34 cellular contexts compared by ENCODE assay signal in the genomic region with DNA sequence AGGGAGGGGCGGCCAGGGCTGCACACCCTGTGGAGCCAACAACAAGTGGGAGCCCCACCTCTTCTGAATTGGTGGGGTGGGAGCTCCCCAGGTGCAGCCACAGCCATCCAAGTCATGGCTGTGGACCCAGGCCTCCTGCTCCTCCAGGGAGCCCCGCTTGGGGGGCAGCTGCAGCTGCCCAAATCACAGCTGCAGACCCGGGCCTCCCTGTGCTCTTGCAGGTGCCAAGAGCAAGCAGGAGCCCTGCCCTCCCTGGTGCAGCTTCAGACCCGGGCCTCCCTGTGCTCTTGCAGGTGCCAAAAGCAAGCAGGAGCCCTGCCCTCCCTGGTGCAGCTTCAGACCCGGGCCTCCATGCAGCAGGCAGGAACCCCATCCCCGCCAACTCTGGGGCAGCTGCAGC.
"Had no signal": no experiment of that assay in that cellular context is flagged by ENCODE, and none has a peak within 500 bp of the region (broad histone marks: within the 10 kb centered on the region; RNA-seq: fewer than 3 reads in every experiment).

No MANE protein-coding gene starts in this region.

- H3K27ac Mint-ChIP-seq: activated B cell treated with CpG ODN at 0.5 μM for 24 hours; activated CD4-positive, alpha-beta memory T cell treated with anti-CD3 and anti-CD28 coated beads for 36 hours; activated CD4-positive, alpha-beta T cell treated with anti-CD3 and anti-CD28 coated beads, Interleukin-2, amount 10 ng/mL, durations not matched to agents 24 days and 14 days; activated CD8-positive, alpha-beta T cell treated with anti-CD3 and anti-CD28 coated beads for 36 hours; activated naive CD4-positive, alpha-beta T cell treated with anti-CD3 and anti-CD28 coated beads for 36 hours; activated naive CD4-positive, alpha-beta T cell treated with anti-CD3 and anti-CD28 coated beads, Interleukin-2, amount 50 U/mL, for 72 hours; activated naive CD8-positive, alpha-beta T cell treated with anti-CD3 and anti-CD28 coated beads for 36 hours; activated T-cell treated with anti-CD3 and anti-CD28 coated beads, Interleukin-2, amount 50 U/mL, for 72 hours; activated T-helper 1 cell treated with anti-CD3 and anti-CD28 coated beads, Interleukin-12 subunit alpha, Interleukin-12 subunit beta, Interleukin-2, Interleukin-4 antibody, amounts not matched to agents 30 ng/mL and 10 ng/mL and 1 ng/mL, durations not matched to agents 14 hours and 24 hours and 36 hours; activated T-helper 17 cell treated with anti-CD3 and anti-CD28 coated beads, Interleukin-2, amount 50 U/mL, for 72 hours; T-helper 1 cell treated with Interleukin-12 subunit alpha and Interleukin-12 subunit beta and Interleukin-4 antibody, amounts not matched to agents 30 μg/mL and 1 μg/mL, for 36 hours; T-helper 2 cell treated with Interferon-gamma antibody and Interleukin-4, amounts not matched to agents 5 μg/mL and 100 μg/mL, for 36 hours had no signal

- H3K27ac ChIP-seq: adrenal gland, body of pancreas, brain microvascular endothelial cell, breast epithelium, WERI-Rb-1 had no signal

- H3K9me3 Mint-ChIP-seq: activated B cell treated with CpG ODN at 0.5 μM for 24 hours; activated CD4-positive, alpha-beta memory T cell treated with anti-CD3 and anti-CD28 coated beads for 36 hours; activated CD4-positive, alpha-beta T cell treated with anti-CD3 and anti-CD28 coated beads, Interleukin-2, amount 10 ng/mL, durations not matched to agents 24 days and 14 days; activated CD8-positive, alpha-beta T cell treated with anti-CD3 and anti-CD28 coated beads for 36 hours; activated naive CD4-positive, alpha-beta T cell treated with anti-CD3 and anti-CD28 coated beads for 36 hours; activated naive CD8-positive, alpha-beta T cell treated with anti-CD3 and anti-CD28 coated beads for 36 hours; activated T-cell treated with anti-CD3 and anti-CD28 coated beads, Interleukin-2, amount 50 U/mL, for 4 hours; activated T-cell treated with anti-CD3 and anti-CD28 coated beads, Interleukin-2, amount 50 U/mL, for 72 hours; activated T-helper 17 cell treated with anti-CD3 and anti-CD28 coated beads, Interleukin-2, amount 50 U/mL, for 72 hours; T-helper 1 cell treated with Interleukin-12 subunit alpha and Interleukin-12 subunit beta and Interleukin-4 antibody, amounts not matched to agents 30 μg/mL and 1 μg/mL, for 36 hours had no signal

- H3K36me3 ChIP-seq: adrenal gland, brain microvascular endothelial cell, breast epithelium, WERI-Rb-1 had no signal

- DNase-seq: activated B cell treated with CpG ODN at 0.5 μM for 24 hours; activated CD4-positive, alpha-beta memory T cell treated with anti-CD3 and anti-CD28 coated beads for 36 hours; activated CD4-positive, alpha-beta T cell treated with anti-CD3 and anti-CD28 coated beads for 4 hours; activated CD4-positive, alpha-beta T cell treated with anti-CD3 and anti-CD28 coated beads, Interleukin-2, amount 10 ng/mL, durations not matched to agents 24 days and 14 days; activated CD4-positive, alpha-beta T cell treated with anti-CD3 and anti-CD28 coated beads, Interleukin-2, amount 50 U/mL, for 1 hour; activated CD4-positive, alpha-beta T cell treated with anti-CD3 and anti-CD28 coated beads, Interleukin-2, amount 50 U/mL, for 4 hours; activated CD4-positive, CD25-positive, alpha-beta regulatory T cell treated with anti-CD3 and anti-CD28 coated beads, Interleukin-2, amount 50 U/mL, for 72 hours; activated CD8-positive, alpha-beta memory T cell treated with anti-CD3 and anti-CD28 coated beads, Interleukin-2, amount 50 U/mL, for 4 hours; activated CD8-positive, alpha-beta T cell treated with anti-CD3 and anti-CD28 coated beads for 36 hours; activated effector memory CD4-positive, alpha-beta T cell treated with anti-CD3 and anti-CD28 coated beads, Interleukin-2, amount 50 U/mL, for 16 hours; activated naive CD4-positive, alpha-beta T cell; activated naive CD4-positive, alpha-beta T cell treated with anti-CD3 and anti-CD28 coated beads for 36 hours; activated naive CD4-positive, alpha-beta T cell treated with anti-CD3 and anti-CD28 coated beads, Interleukin-2, amount 50 U/mL, for 16 hours; activated naive CD8-positive, alpha-beta T cell treated with anti-CD3 and anti-CD28 coated beads for 36 hours; activated T-cell treated with anti-CD3 and anti-CD28 coated beads for 4 hours; activated T-cell treated with anti-CD3 and anti-CD28 coated beads, Interleukin-2, amount 50 U/mL, for 1 hour; activated T-cell treated with anti-CD3 and anti-CD28 coated beads, Interleukin-2, amount 50 U/mL, for 4 hours; activated T-cell treated with anti-CD3 and anti-CD28 coated beads, Interleukin-2, amount 50 U/mL, for 72 hours; adrenal gland; amniotic stem cell; aorta; body of pancreas; brain microvascular endothelial cell; central memory CD4-positive, alpha-beta T cell; T-helper 1 cell; T-helper 2 cell; T-helper 9 cell; WERI-Rb-1 had no signal

- ATAC-seq: activated CD8-positive, alpha-beta T cell treated with anti-CD3 and anti-CD28 coated beads for 36 hours; activated naive CD4-positive, alpha-beta T cell treated with anti-CD3 and anti-CD28 coated beads, Interleukin-2, amount 50 U/mL, for 72 hours; activated T-cell treated with anti-CD3 and anti-CD28 coated beads, Interleukin-2, amount 50 U/mL, for 4 hours; activated T-cell treated with anti-CD3 and anti-CD28 coated beads, Interleukin-2, amount 50 U/mL, for 72 hours; activated T-helper 17 cell treated with anti-CD3 and anti-CD28 coated beads, Interleukin-2, amount 50 U/mL, for 72 hours; body of pancreas had no signal

- H3K36me3 Mint-ChIP-seq: activated CD4-positive, alpha-beta memory T cell treated with anti-CD3 and anti-CD28 coated beads for 36 hours; activated naive CD4-positive, alpha-beta T cell treated with anti-CD3 and anti-CD28 coated beads, Interleukin-2, amount 50 U/mL, for 72 hours; activated naive CD8-positive, alpha-beta T cell treated with anti-CD3 and anti-CD28 coated beads for 36 hours had no signal

- H3K4me3 ChIP-seq: adrenal gland, body of pancreas, breast epithelium had no signal

- H3K9me3 ChIP-seq: adrenal gland, body of pancreas, breast epithelium had no signal

- H3K4me1 ChIP-seq: adrenal gland, body of pancreas, breast epithelium had no signal

- H3K27me3 Mint-ChIP-seq: activated CD8-positive, alpha-beta T cell treated with anti-CD3 and anti-CD28 coated beads for 36 hours; activated naive CD8-positive, alpha-beta T cell treated with anti-CD3 and anti-CD28 coated beads for 36 hours; activated T-helper 17 cell treated with anti-CD3 and anti-CD28 coated beads, Interleukin-2, amount 50 U/mL, for 72 hours had no signal

- H3K27me3 ChIP-seq: adrenal gland, body of pancreas, brain microvascular endothelial cell, breast epithelium had no signal

- H3K4me1 Mint-ChIP-seq: activated B cell treated with CpG ODN at 0.5 μM for 24 hours; activated CD4-positive, alpha-beta T cell treated with anti-CD3 and anti-CD28 coated beads, Interleukin-2, amount 10 ng/mL, durations not matched to agents 24 days and 14 days; activated naive CD8-positive, alpha-beta T cell treated with anti-CD3 and anti-CD28 coated beads for 36 hours; activated T-helper 17 cell treated with anti-CD3 and anti-CD28 coated beads, Interleukin-2, amount 50 U/mL, for 72 hours had no signal

- H3K4me3 Mint-ChIP-seq: activated B cell treated with CpG ODN at 0.5 μM for 24 hours; activated CD4-positive, alpha-beta memory T cell treated with anti-CD3 and anti-CD28 coated beads for 36 hours; activated CD4-positive, alpha-beta T cell treated with anti-CD3 and anti-CD28 coated beads, Interleukin-2, amount 10 ng/mL, durations not matched to agents 24 days and 14 days; activated CD8-positive, alpha-beta T cell treated with anti-CD3 and anti-CD28 coated beads for 36 hours; activated naive CD4-positive, alpha-beta T cell treated with anti-CD3 and anti-CD28 coated beads for 36 hours; activated naive CD8-positive, alpha-beta T cell treated with anti-CD3 and anti-CD28 coated beads for 36 hours; activated T-cell treated with anti-CD3 and anti-CD28 coated beads, Interleukin-2, amount 50 U/mL, for 4 hours; activated T-cell treated with anti-CD3 and anti-CD28 coated beads, Interleukin-2, amount 50 U/mL, for 72 hours; activated T-helper 1 cell treated with anti-CD3 and anti-CD28 coated beads, Interleukin-12 subunit alpha, Interleukin-12 subunit beta, Interleukin-2, Interleukin-4 antibody, amounts not matched to agents 30 ng/mL and 10 ng/mL and 1 ng/mL, durations not matched to agents 14 hours and 24 hours and 36 hours; activated T-helper 17 cell treated with anti-CD3 and anti-CD28 coated beads, Interleukin-2, amount 50 U/mL, for 72 hours; T-helper 1 cell treated with Interleukin-12 subunit alpha and Interleukin-12 subunit beta and Interleukin-4 antibody, amounts not matched to agents 30 μg/mL and 1 μg/mL, for 36 hours; T-helper 2 cell treated with Interferon-gamma antibody and Interleukin-4, amounts not matched to agents 5 μg/mL and 100 μg/mL, for 36 hours had no signal
